In genomic region chr3:48440590-48440958, GRCh38 we compare ENCODE assay signal across 8 cellular contexts. TPM values are rescaled to one million over a fixed set of nuclear protein-coding genes. Genes with fewer than 3 reads are reported as not detected.
A peak's percentile ranks its signal among the peaks of the same experiment; 100 is the strongest.
DNase-seq lines count a peak whose midpoint lies in the region; ATAC-seq and TF ChIP-seq lines count a peak whose summit lies in the region.

No MANE protein-coding gene starts in this region.

- peaks cover 0 to 34% (median 25%) of the 10 kb centered on the region in 4 donors for H3K4me1 ChIP-seq in sigmoid colon

- peak overlapping the region; percentile 85 for H3K4me3 Mint-ChIP-seq in activated naive CD4-positive, alpha-beta T cell treated with anti-CD3 and anti-CD28 coated beads, Interleukin-2, amount 10 ng/mL, durations not matched to agents 7 days and 5 days
- peak overlapping the region; percentile 100 for H3K4me3 Mint-ChIP-seq in glutamatergic neuron (ENCODE audit: unreplicated experiment)

- H3K9me3 Mint-ChIP-seq in activated naive CD4-positive, alpha-beta T cell treated with anti-CD3 and anti-CD28 coated beads, Interleukin-2, amount 10 ng/mL, durations not matched to agents 7 days and 5 days, result no peaks in the 10 kb centered on the region
- peaks cover 6% of the 10 kb centered on the region for H3K9me3 Mint-ChIP-seq in glutamatergic neuron (ENCODE audit: unreplicated experiment)

- peak overlapping the region; percentile 95 for H3K27ac ChIP-seq in VCaP
- peak overlapping the region; percentile 92 to 94 (median 93) for H3K27ac ChIP-seq in sigmoid colon

- intact Hi-C loops in sigmoid colon (cut with DNase I), result loop anchor here (2.0 kb wide), 1 partner anchor 140 kb away; the partner anchor contains the start of gene NME6

- no peaks in the 10 kb centered on the region for H3K27me3 Mint-ChIP-seq in activated naive CD4-positive, alpha-beta T cell treated with anti-CD3 and anti-CD28 coated beads, Interleukin-2, amount 10 ng/mL, durations not matched to agents 7 days and 5 days
- no peaks in the 10 kb centered on the region for H3K27me3 Mint-ChIP-seq in glutamatergic neuron (ENCODE audit: unreplicated experiment)

- CTCF ChIA-PET in activated naive CD4-positive, alpha-beta T cell treated with anti-CD3 and anti-CD28 coated beads, Interleukin-2, amount 10 ng/mL, durations not matched to agents 7 days and 5 days (lab: Charles Lee), result interaction anchor here (0.8 to 7.9 kb wide), 5 partner anchors 38 to 167 kb away, joined by 4 to 91 read pairs (median 5); no protein-coding TSS in a partner anchor

- no peak for TF ChIP-seq EP300 in sigmoid colon (IDR thresholded peaks at IDR 0.05)

- H3K4me1 Mint-ChIP-seq in activated naive CD4-positive, alpha-beta T cell treated with anti-CD3 and anti-CD28 coated beads, Interleukin-2, amount 10 ng/mL, durations not matched to agents 7 days and 5 days, result peaks cover 54% of the 10 kb centered on the region
- peaks cover 4% of the 10 kb centered on the region for H3K4me1 Mint-ChIP-seq in glutamatergic neuron (ENCODE audit: low read depth, unreplicated experiment)

- peak overlapping the region; percentile 91 for H3K27ac Mint-ChIP-seq in activated naive CD4-positive, alpha-beta T cell treated with anti-CD3 and anti-CD28 coated beads, Interleukin-2, amount 10 ng/mL, durations not matched to agents 7 days and 5 days
- peak overlapping the region; percentile 86 for H3K27ac Mint-ChIP-seq in glutamatergic neuron (ENCODE audit: unreplicated experiment)

- 1% methylated on average over 21 of the region's 21 CpGs for WGBS in sigmoid colon, 2 donors

- no peak for TF ChIP-seq POLR2A in sigmoid colon (IDR thresholded peaks at IDR 0.05)

- H3K9me3 ChIP-seq in sigmoid colon, result no peaks in the 10 kb centered on the region

- H3K36me3 Mint-ChIP-seq in activated naive CD4-positive, alpha-beta T cell treated with anti-CD3 and anti-CD28 coated beads, Interleukin-2, amount 10 ng/mL, durations not matched to agents 7 days and 5 days, result peaks cover 32% of the 10 kb centered on the region
- H3K36me3 Mint-ChIP-seq in glutamatergic neuron (ENCODE audit: unreplicated experiment), result no peaks in the 10 kb centered on the region

- TF ChIP-seq CTCF in VCaP (conservative IDR thresholded peaks at IDR 0.05) (no peak), glutamatergic neuron (IDR thresholded peaks at IDR 0.05; ENCODE audit: partially characterized antibody, unreplicated experiment) (no peak), sigmoid colon (IDR thresholded peaks at IDR 0.05) (no peak)

- peaks cover 0 to 33% (median 12%) of the 10 kb centered on the region in 4 donors for H3K36me3 ChIP-seq in sigmoid colon

- no peaks in the 10 kb centered on the region for H3K27me3 ChIP-seq in sigmoid colon

- H3K4me3 ChIP-seq in sigmoid colon, result peak overlapping the region; percentile 83 to 91 (median 86)

- ATAC-seq in GM18873 (IDR thresholded peaks at IDR 0.05; ENCODE audit: low FRiP score, unreplicated experiment), result no peak

- DNase-seq in activated naive CD4-positive, alpha-beta T cell treated with anti-CD3 and anti-CD28 coated beads, Interleukin-2, amount 10 ng/mL, durations not matched to agents 7 days and 5 days, result no peak
- no peak for DNase-seq in activated naive CD4-positive, alpha-beta T cell (lab: John Stamatoyannopoulos, UW)
- DNase-seq in glutamatergic neuron (no peak), sigmoid colon (no peak), NCI-H1105 (lab: John Stamatoyannopoulos, UW) (no peak), NCI-H2171 treated with DMSO at 0.1 percent for 48 hours (lab: John Stamatoyannopoulos, UW) (no peak)

RNA-seq across cellular contexts. Expression of gene TMA7, which starts 0.5 kb away (rescaled TPM):
- total RNA-seq in glutamatergic neuron (ENCODE audit: unreplicated experiment), result 154 TPM
- 100 to 1,000 TPM; 146 to 352 (median 244) TPM for total RNA-seq in sigmoid colon
- 100 to 1,000 TPM; 419 to 762 (median 624) TPM for polyA plus RNA-seq in sigmoid colon

RNA-seq across cellular contexts. Expression of gene CCDC51, which starts 0.7 kb away (rescaled TPM):
- total RNA-seq in glutamatergic neuron (ENCODE audit: unreplicated experiment) (15.3 TPM), sigmoid colon (10 to 100 TPM in 3 of 4 donors, 1 to 10 TPM in 1; 9.4 to 22.5 (median 13.1) TPM)
- polyA plus RNA-seq in sigmoid colon, result 10 to 100 TPM; 12.7 to 21.6 (median 18.6) TPM

RNA-seq across cellular contexts. Expression of gene ATRIP, which starts 6.0 kb away (rescaled TPM):
- total RNA-seq in glutamatergic neuron (ENCODE audit: unreplicated experiment) (15.8 TPM), sigmoid colon (1 to 10 TPM; 3.4 to 9.4 (median 5.2) TPM)
- 1 to 10 TPM; 1.8 to 6.2 (median 2.4) TPM for polyA plus RNA-seq in sigmoid colon

RNA-seq across cellular contexts. Expression of gene PLXNB1, which starts 10.7 kb away (rescaled TPM):
- 195 TPM for total RNA-seq in glutamatergic neuron (ENCODE audit: unreplicated experiment)
- 100 to 1,000 TPM in 1 of 4 donors, 10 to 100 TPM in 3; 59.9 to 162 (median 79.7) TPM for total RNA-seq in sigmoid colon
- 10 to 100 TPM; 10.2 to 88.0 (median 10.4) TPM for polyA plus RNA-seq in sigmoid colon
